In the genomic region with DNA sequence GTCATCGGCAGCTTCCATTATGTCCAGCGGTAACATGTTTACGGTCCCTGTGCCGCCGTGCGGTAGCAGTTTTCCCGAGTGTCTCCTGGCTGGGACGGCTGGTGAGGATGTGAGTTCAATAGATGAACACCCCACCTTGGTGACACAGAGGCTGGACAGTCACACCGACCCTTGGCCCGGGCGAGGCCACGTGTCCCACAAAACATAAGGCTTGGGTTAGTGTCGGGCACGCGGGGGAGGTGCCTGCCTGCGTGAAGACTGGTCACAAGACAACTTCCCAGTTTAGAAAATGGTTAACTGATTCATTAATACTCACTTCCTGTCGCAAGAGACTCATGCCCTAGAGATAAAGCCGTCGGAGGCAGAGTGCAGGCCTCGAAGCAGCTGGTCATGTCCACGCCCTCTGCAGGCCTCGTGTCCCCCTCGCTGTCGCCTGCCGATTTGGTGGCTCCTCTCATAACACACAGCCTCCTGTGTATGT, we compare ENCODE assay signal across 8 cellular contexts. TPM values are rescaled to one million over a fixed set of nuclear protein-coding genes. Genes with fewer than 3 reads are reported as not detected.
DNase-seq lines count a peak whose midpoint lies in the region; ATAC-seq and TF ChIP-seq lines count a peak whose summit lies in the region.

No MANE protein-coding gene starts in this region.

- H3K27ac ChIP-seq in PC-9 (no peak overlapping the region), colonic mucosa (peak overlapping the region; percentile 14), mucosa of rectum (ENCODE audit: low read depth in 2 of 2, low read length in 2 of 2) (peak overlapping the region; percentile 61 to 68)

- H4K20me1 ChIP-seq in PC-9 (ENCODE audit: insufficient read depth), result no peaks in the 10 kb centered on the region

- ATAC-seq in Right ventricle myocardium inferior (peak; percentile 62), HG02884 (IDR thresholded peaks at IDR 0.05; ENCODE audit: unreplicated experiment) (no peak)

- H3K36me3 ChIP-seq in PC-9 (ENCODE audit: low read depth) (no peaks in the 10 kb centered on the region), colonic mucosa (no peaks in the 10 kb centered on the region), mucosa of rectum (ENCODE audit: control insufficient read depth in 2 of 2, insufficient read depth in 2 of 2, low read length in 2 of 2) (no peaks in the 10 kb centered on the region)

- DNase-seq in Right ventricle myocardium inferior (ENCODE audit: missing footprints), result peak; percentile 76
- DNase-seq in cardiac septum (ENCODE audit: low spot score), result no peak
- DNase-seq in PC-9, result no peak
- DNase-seq in colonic mucosa, result peak; percentile 65
- DNase-seq in T-helper 2 cell, result no peak
- no peak for DNase-seq in NCI-H2029 treated with DMSO at 0.1 percent for 48 hours (lab: John Stamatoyannopoulos, UW)

- H3K27me3 ChIP-seq in PC-9 (ENCODE audit: insufficient read depth, low read depth), result no peaks in the 10 kb centered on the region
- H3K27me3 ChIP-seq in colonic mucosa, result no peaks in the 10 kb centered on the region
- no peaks in the 10 kb centered on the region for H3K27me3 ChIP-seq in mucosa of rectum (ENCODE audit: control insufficient read depth in 2 of 2, insufficient read depth in 2 of 2, low read length in 2 of 2)

- H3F3A ChIP-seq in PC-9 (ENCODE audit: insufficient read depth, low read depth), result peaks cover 12% of the 10 kb centered on the region; the same call in 1 of the 2 replicates

- POLR2A ChIA-PET in PC-9 (lab: Charles Lee; ENCODE audit: unreplicated experiment), result no interaction called here

- H3K4me3 ChIP-seq in PC-9, result no peak overlapping the region
- no peak overlapping the region for H3K4me3 ChIP-seq in colonic mucosa
- H3K4me3 ChIP-seq in mucosa of rectum (ENCODE audit: low read length in 2 of 2), result peak overlapping the region; percentile 26 to 27

- H3K79me2 ChIP-seq in PC-9 (ENCODE audit: low read depth), result no peaks in the 10 kb centered on the region

- intact Hi-C loops in Right ventricle myocardium inferior (cut with DNase I) (no loop called here), cardiac septum (cut with DNase I) (no loop called here), PC-9 (cut with micrococcal nuclease; ENCODE audit: unreplicated experiment) (no loop called here), colonic mucosa (cut with DNase I) (no loop called here)

- CTCF ChIA-PET in PC-9 (lab: Charles Lee), result no interaction called here

- 0 out of 2 replicates have a peak, but pooled peaks cover 4% of the 10 kb centered on the region for H3K4me1 ChIP-seq in PC-9 (replicated peaks; ENCODE audit: insufficient read depth)
- no peaks in the 10 kb centered on the region for H3K4me1 ChIP-seq in colonic mucosa
- H3K4me1 ChIP-seq in mucosa of rectum (ENCODE audit: control insufficient read depth in 2 of 2, insufficient read depth in 2 of 2, low read length in 2 of 2), result peaks cover 28 to 31% of the 10 kb centered on the region in 2 donors

- no peaks in the 10 kb centered on the region for H3K9me2 ChIP-seq in PC-9 (ENCODE audit: insufficient read depth)

- no peak for TF ChIP-seq CTCF in PC-9 (conservative IDR thresholded peaks at IDR 0.05)
- no peak for TF ChIP-seq CTCF in colonic mucosa (IDR thresholded peaks at IDR 0.05)

- no peak overlapping the region for H2AFZ ChIP-seq in PC-9

- H3K9me3 ChIP-seq in PC-9 (ENCODE audit: insufficient read depth, low read depth) (no peaks in the 10 kb centered on the region), colonic mucosa (no peaks in the 10 kb centered on the region), mucosa of rectum (ENCODE audit: control insufficient read depth in 2 of 2, low read length in 2 of 2) (no peaks in the 10 kb centered on the region)

- BruUV-seq in PC-9 (replicated peaks; lab: Mats Ljungman, UMichigan), result no TSS peak

- H3K4me2 ChIP-seq in PC-9, result 0 out of 2 replicates have a peak overlapping the region, but pooled peaks have one; percentile 16

- H3K9ac ChIP-seq in colonic mucosa (ENCODE audit: low read depth in 2 of 2, low read length in 2 of 2) (peak overlapping the region in 1 of 2 donors; percentile 55), mucosa of rectum (ENCODE audit: low read depth in 1 of 2, low read length in 2 of 2) (peak overlapping the region in 1 of 2 donors; percentile 30)

RNA-seq across cellular contexts. Expression of a gene that starts 17.2 kb away (rescaled TPM):
- 12.7 TPM for total RNA-seq in Right ventricle myocardium inferior
- total RNA-seq in cardiac septum, result 9.7 TPM
- total RNA-seq in PC-9 (2021), result 9.7 and 10.0 TPM in 2 replicates
- total RNA-seq in colonic mucosa, result 1 to 10 TPM; 4.4 to 7.2 TPM

Comparison
In these comparisons a context has a peak if more than half of its experiments do, and no peak if none do; other contexts are left out.
1. DNase-seq: peak in Right ventricle myocardium inferior (single experiment) and colonic mucosa (single experiment); none in cardiac septum (single experiment), PC-9 (0 of 2), T-helper 2 cell (0 of 5) and NCI-H2029 treated with DMSO at 0.1 percent for 48 hours (single experiment).
2. H3K4me3 ChIP-seq: peak in mucosa of rectum (2 of 2); none in PC-9 (single experiment) and colonic mucosa (single experiment).